ENCODE assay signal across 19 cellular contexts in the genomic region with DNA sequence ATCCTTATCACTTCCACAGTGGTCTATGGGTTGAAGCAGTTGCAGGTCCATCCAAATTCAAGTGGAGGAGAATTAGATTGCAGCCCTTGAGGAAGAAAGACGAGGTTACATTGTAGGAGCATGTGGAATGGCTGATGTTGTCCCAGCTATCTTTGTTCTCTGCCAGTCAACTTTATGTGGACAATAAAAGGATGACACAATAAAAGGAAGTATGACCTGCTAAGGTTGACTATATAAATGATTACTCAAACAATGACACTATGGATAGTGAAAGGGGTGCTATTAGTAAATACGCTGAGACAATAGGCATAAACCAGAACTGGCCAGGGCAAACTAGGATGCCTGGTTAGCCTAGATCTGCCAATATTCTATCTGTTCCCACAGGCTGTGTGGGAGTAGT. TPM values are rescaled to one million over a fixed set of nuclear protein-coding genes. Genes with fewer than 3 reads are reported as not detected.
A peak's percentile ranks its signal among the peaks of the same experiment; 100 is the strongest.
DNase-seq lines count a peak whose midpoint lies in the region; ATAC-seq, FAIRE-seq and TF ChIP-seq lines count a peak whose summit lies in the region.
"Had no signal": no experiment of that assay in that cellular context is flagged by ENCODE, and none has a peak within 500 bp of the region (broad histone marks: within the 10 kb centered on the region; RNA-seq: fewer than 3 reads in every experiment).

No MANE protein-coding gene starts in this region.

- H2AFZ ChIP-seq in PC-3 (ENCODE audit: low read length) (no peak overlapping the region), trophoblast cell (ENCODE audit: insufficient read depth, low read length, poor library complexity) (no peak overlapping the region), HepG2 (ENCODE audit: low read length) (no peak overlapping the region)
- H2AFZ ChIP-seq: GM23248 had no signal

- ATAC-seq in PC-3 (peak; percentile 43), left colon (peak; percentile 58), HepG2 (no peak)
- ATAC-seq in activated T-helper 17 cell treated with anti-CD3 and anti-CD28 coated beads, Interleukin-2, amount 50 U/mL, for 72 hours (replicated peaks): no peak
- ATAC-seq: GM12878 had no signal

- H3F3A ChIP-seq in PC-3 (ENCODE audit: low read length, unreplicated experiment): no peaks in the 10 kb centered on the region

- H3K27ac ChIP-seq in PC-3 (ENCODE audit: low read length): no peak overlapping the region
- no peak overlapping the region for H3K27ac ChIP-seq in trophoblast cell (ENCODE audit: low read depth, low read length)
- H3K27ac ChIP-seq in HepG2 (ENCODE audit: extremely low read length, insufficient read depth, low read length): no peak overlapping the region
- H3K27ac ChIP-seq: GM23248 had no signal

- peaks cover 5% of the 10 kb centered on the region; the same call in 1 of the 2 replicates for H3K27me3 ChIP-seq in PC-3 (ENCODE audit: low read length)
- H3K27me3 ChIP-seq in trophoblast cell (ENCODE audit: insufficient read depth, low read length): no peaks in the 10 kb centered on the region
- peaks cover 0 to 29% of the 10 kb centered on the region in 2 experiments; a peak in 2 of 5 replicates for H3K27me3 ChIP-seq in HepG2 (ENCODE audit: control insufficient read depth in 1 of 2, insufficient read depth in 2 of 2, low read length in 2 of 2)

- H3K18ac ChIP-seq in trophoblast cell (ENCODE audit: low read length): no peak overlapping the region

- H2BK120ac ChIP-seq in trophoblast cell (ENCODE audit: insufficient read depth, low read length, poor library complexity): no peak overlapping the region

- H3K9me3 ChIP-seq in PC-3 (ENCODE audit: low read length) (no peaks in the 10 kb centered on the region), trophoblast cell (ENCODE audit: insufficient read depth, low read depth, low read length) (no peaks in the 10 kb centered on the region), HepG2 (ENCODE audit: low read length) (no peaks in the 10 kb centered on the region)

- H2BK5ac ChIP-seq in trophoblast cell (ENCODE audit: low read depth, low read length, poor library complexity): no peak overlapping the region

- H3K4me1 ChIP-seq in PC-3 (ENCODE audit: insufficient read depth, low read length) (no peaks in the 10 kb centered on the region), trophoblast cell (ENCODE audit: control insufficient read depth in 1 of 2, insufficient read depth in 2 of 2, low read length in 2 of 2) (no peaks in the 10 kb centered on the region), HepG2 (ENCODE audit: insufficient read depth, low read length) (no peaks in the 10 kb centered on the region)

- no peak overlapping the region for H3K4me3 Mint-ChIP-seq in activated T-helper 17 cell treated with anti-CD3 and anti-CD28 coated beads, Interleukin-2, amount 50 U/mL, for 72 hours
- H3K4me3 Mint-ChIP-seq: CD4-positive, alpha-beta memory T cell had no signal

- no peaks in the 10 kb centered on the region for H3K4me1 Mint-ChIP-seq in activated T-helper 17 cell treated with anti-CD3 and anti-CD28 coated beads, Interleukin-2, amount 50 U/mL, for 72 hours
- H3K4me1 Mint-ChIP-seq: CD4-positive, alpha-beta memory T cell had no signal

- no peak for FAIRE-seq in HepG2 (lab: Jason Lieb, UNC)
- FAIRE-seq: GM12878, GM19239, H1 had no signal

- no peak overlapping the region for H3K27ac Mint-ChIP-seq in activated T-helper 17 cell treated with anti-CD3 and anti-CD28 coated beads, Interleukin-2, amount 50 U/mL, for 72 hours
- H3K27ac Mint-ChIP-seq: CD4-positive, alpha-beta memory T cell had no signal

- peak; percentile 66 for DNase-seq in LNCaP clone FGC (ENCODE audit: low read depth)
- peak; percentile 18 for DNase-seq in PC-3
- DNase-seq in left colon: no peak
- DNase-seq in trophoblast cell: no peak
- DNase-seq in HepG2 (ENCODE audit: low spot score): no peak
- DNase-seq: C1 segment of cervical spinal cord; Calu3; CD4-positive, alpha-beta memory T cell; COR-L47; DMS79; EL; GDM1; GM23248; H7; HCEC 1CT had no signal

- no peaks in the 10 kb centered on the region for H3K9me2 ChIP-seq in PC-3 (replicated peaks; ENCODE audit: low read length)

- TF ChIP-seq CTCF in LNCaP clone FGC (IDR thresholded peaks at IDR 0.05; ENCODE audit: control insufficient read depth, extremely low read depth, insufficient read depth): no peak
- no peak for TF ChIP-seq CTCF in PC-3 (conservative IDR thresholded peaks at IDR 0.05; ENCODE audit: low read depth, low read length)
- TF ChIP-seq CTCF in HepG2 (CRISPR knock-in tag; IDR thresholded peaks at IDR 0.05): no peak

- TF ChIP-seq EP300 in HepG2 (IDR thresholded peaks at IDR 0.05; ENCODE audit: low read depth in 2 of 2, low read length in 2 of 2) (no peak), HepG2 (CRISPR knock-in tag; IDR thresholded peaks at IDR 0.05; ENCODE audit: borderline replicate concordance) (no peak)

- POLR2A ChIA-PET in PC-3 (lab: Charles Lee; ENCODE audit: unreplicated experiment) (no interaction called here), HepG2 (lab: Yijun Ruan, JAX) (no interaction called here)

- H4K20me1 ChIP-seq in PC-3 (ENCODE audit: low read length) (no peaks in the 10 kb centered on the region), HepG2 (ENCODE audit: insufficient read depth, low read length) (no peaks in the 10 kb centered on the region)

- no peaks in the 10 kb centered on the region for H3K36me3 Mint-ChIP-seq in activated T-helper 17 cell treated with anti-CD3 and anti-CD28 coated beads, Interleukin-2, amount 50 U/mL, for 72 hours (ENCODE audit: low read depth)
- H3K36me3 Mint-ChIP-seq: CD4-positive, alpha-beta memory T cell had no signal

- no CpG with 5 or more reads among the region's 2 CpGs for WGBS in trophoblast cell (ENCODE audit: extremely low coverage, insufficient coverage, insufficient read length)
- WGBS in HepG2 (ENCODE audit: low lambda C conversion rate): 29% methylated on average over 2 of the region's 2 CpGs

- no peak overlapping the region for H4K8ac ChIP-seq in trophoblast cell (ENCODE audit: low read depth, low read length)

- no TSS peak for BruUV-seq in PC-3 (replicated peaks; lab: Mats Ljungman, UMichigan)
- no TSS peak for BruUV-seq in HepG2 (replicated peaks; lab: Mats Ljungman, UMichigan)

- H3K9ac ChIP-seq in PC-3 (ENCODE audit: low read length) (no peak overlapping the region), trophoblast cell (ENCODE audit: low read length) (no peak overlapping the region), HepG2 (ENCODE audit: insufficient read depth, low read depth, low read length) (no peak overlapping the region)
- H3K9ac ChIP-seq: GM23248 had no signal

- no peaks in the 10 kb centered on the region for H3K79me1 ChIP-seq in trophoblast cell (ENCODE audit: low read length)

- H3K4me2 ChIP-seq in PC-3 (ENCODE audit: low read length) (no peak overlapping the region), trophoblast cell (ENCODE audit: low read length) (no peak overlapping the region), HepG2 (ENCODE audit: low read depth, low read length) (no peak overlapping the region)

- no peaks in the 10 kb centered on the region for H3K79me2 ChIP-seq in PC-3 (ENCODE audit: low read length)
- no peaks in the 10 kb centered on the region for H3K79me2 ChIP-seq in trophoblast cell (ENCODE audit: control insufficient read depth, insufficient read depth, low read length, poor library complexity)
- no peaks in the 10 kb centered on the region for H3K79me2 ChIP-seq in HepG2 (ENCODE audit: insufficient read depth, low read length)

- H3K23ac ChIP-seq in trophoblast cell (ENCODE audit: low read length): no peak overlapping the region

- no peak overlapping the region for H2AK5ac ChIP-seq in trophoblast cell (ENCODE audit: low read length)

- CTCF ChIA-PET in PC-3 (lab: Charles Lee) (no interaction called here), HepG2 (lab: Yijun Ruan, JAX; ENCODE audit: low intra/inter-chr PET ratio, low total read pairs) (no interaction called here)

- H2BK12ac ChIP-seq in trophoblast cell (ENCODE audit: low read length): no peak overlapping the region

- TF ChIP-seq RAD21 in HepG2 (CRISPR knock-in tag; IDR thresholded peaks at IDR 0.05): no peak

- H3K9me3 Mint-ChIP-seq in activated T-helper 17 cell treated with anti-CD3 and anti-CD28 coated beads, Interleukin-2, amount 50 U/mL, for 72 hours: no peaks in the 10 kb centered on the region

- intact Hi-C loops in PC-3 (cut with micrococcal nuclease): no loop called here
- intact Hi-C loops in left colon (cut with DNase I, micrococcal nuclease): no loop called here
- intact Hi-C loops in HepG2 (cut with micrococcal nuclease; ENCODE audit: unreplicated experiment): no loop called here

- no peaks in the 10 kb centered on the region for H3K36me3 ChIP-seq in PC-3 (ENCODE audit: low read depth, low read length)
- no peaks in the 10 kb centered on the region for H3K36me3 ChIP-seq in trophoblast cell (ENCODE audit: control insufficient read depth in 1 of 2, insufficient read depth in 2 of 2, low read length in 2 of 2)
- no peaks in the 10 kb centered on the region for H3K36me3 ChIP-seq in HepG2 (replicated peaks in 1 of 2; ENCODE audit: control insufficient read depth in 1 of 2, insufficient read depth in 2 of 2, low read length in 2 of 2)

- in situ Hi-C loops in HepG2 (cut with HindIII; ENCODE audit: extremely low pct_ligation_motif_present, low pct_unique_long_range_greater_than_20kb): no loop called here

- H3K4ac ChIP-seq in trophoblast cell (ENCODE audit: low read depth, low read length): no peak overlapping the region

- no peak overlapping the region for H4K12ac ChIP-seq in trophoblast cell (ENCODE audit: low read depth, low read length)

- TF ChIP-seq POLR2A in HepG2 (IDR thresholded peaks at IDR 0.05; ENCODE audit: insufficient read depth in 1 of 2, low read depth in 2 of 2, low read length in 2 of 2): no peak

- peaks cover 24% of the 10 kb centered on the region for H3K27me3 Mint-ChIP-seq in activated T-helper 17 cell treated with anti-CD3 and anti-CD28 coated beads, Interleukin-2, amount 50 U/mL, for 72 hours

- H3K4me3 ChIP-seq in LNCaP clone FGC (ENCODE audit: low read depth, low read length) (no peak overlapping the region), PC-3 (ENCODE audit: low read length) (no peak overlapping the region), trophoblast cell (ENCODE audit: low read depth, low read length) (no peak overlapping the region), HepG2 (replicated peaks in 1 of 3; ENCODE audit: insufficient read depth in 1 of 3, low read depth in 2 of 3, low read length in 3 of 3) (no peak overlapping the region)
- H3K4me3 ChIP-seq: GM12878, GM23248 had no signal

- H3K14ac ChIP-seq in trophoblast cell (ENCODE audit: low read length): no peak overlapping the region

- no peak overlapping the region for H4K91ac ChIP-seq in trophoblast cell (ENCODE audit: low read depth, low read length)

RNA-seq across cellular contexts. Expression of a gene that starts 12.8 kb away (rescaled TPM):
- 4.2 and 5.8 TPM in 2 replicates for total RNA-seq in PC-3 (2014; rRNA removed)
- 1 to 10 TPM; 2.5 to 3.3 TPM for total RNA-seq in left colon
- 7.8 and 8.5 TPM in 2 replicates for polyA plus RNA-seq in trophoblast cell (2013)
- under 1 TPM in 1 of 2 donors, not detected in 1; 0.04 TPM for total RNA-seq in activated T-helper 17 cell treated with anti-CD3 and anti-CD28 coated beads, Interleukin-2, amount 50 U/mL, for 72 hours
- total RNA-seq in HepG2 (2016; rRNA removed; fragmentation: Illumina TruSeq; extraction: Trizol): 0.06 and 0.07 TPM in 2 replicates
- not detected in 2 replicates for total RNA-seq in HepG2 (2016; cell fraction: cytosol; rRNA removed; fragmentation: Illumina TruSeq; extraction: Trizol; ENCODE audit: low read depth)
- total RNA-seq in HepG2 (2016; cell fraction: insoluble cytoplasmic fraction; rRNA removed; fragmentation: Illumina TruSeq; extraction: Trizol): 0.03 and 0.09 TPM in 2 replicates
- total RNA-seq in HepG2 (2016; cell fraction: membrane; rRNA removed; fragmentation: Illumina TruSeq; extraction: Trizol): 0.03 and 0.19 TPM in 2 replicates
- 0.16 and 0.25 TPM in 2 replicates for total RNA-seq in HepG2 (2016; cell fraction: nucleus; rRNA removed; fragmentation: Illumina TruSeq; extraction: Trizol)
- 0.05 and 0.07 TPM in 2 replicates for polyA plus RNA-seq in HepG2 (2011; rRNA removed)
- 0.08 and 0.17 TPM in 2 replicates for polyA plus RNA-seq in HepG2 (2011; cell fraction: cytosol; rRNA removed)
- 0.24 and 0.35 TPM in 2 replicates for polyA plus RNA-seq in HepG2 (2011; cell fraction: nucleus; rRNA removed)
- polyA plus RNA-seq in HepG2 (2012): 0.03 and 0.04 TPM in 2 replicates
- polyA plus RNA-seq in HepG2 (2016; cell fraction: cytosol; fragmentation: Illumina TruSeq; extraction: Trizol; ENCODE audit: low read depth): 0.02 and 0.08 TPM in 2 replicates
- polyA plus RNA-seq in HepG2 (2016; cell fraction: insoluble cytoplasmic fraction; fragmentation: Illumina TruSeq; extraction: Trizol; ENCODE audit: low read depth): 0.08 and 0.09 TPM in 2 replicates
- polyA plus RNA-seq in HepG2 (2016; cell fraction: membrane; fragmentation: Illumina TruSeq; extraction: Trizol; ENCODE audit: low read depth): 0.08 and 0.14 TPM in 2 replicates
- 0.11 and 0.51 TPM in 2 replicates for polyA plus RNA-seq in HepG2 (2016; cell fraction: nucleus; fragmentation: Illumina TruSeq; extraction: Trizol; ENCODE audit: insufficient read depth, low read depth)
- polyA minus RNA-seq in HepG2 (2011; rRNA and poly(A)+ RNA removed; ENCODE audit: low replicate concordance): 0.32 and 0.61 TPM in 2 replicates
- 0.10 TPM in 1 of 2 replicates, not detected in the other for polyA minus RNA-seq in HepG2 (2011; cell fraction: cytosol; rRNA and poly(A)+ RNA removed)
- 0.13 and 0.25 TPM in 2 replicates for polyA minus RNA-seq in HepG2 (2011; cell fraction: nucleus; rRNA and poly(A)+ RNA removed)

Comparison
In these comparisons a context has a peak if more than half of its experiments do, and no peak if none do; other contexts are left out.
1. DNase-seq: peak in LNCaP clone FGC (single experiment) and PC-3 (single experiment); none in left colon (0 of 2), trophoblast cell (0 of 2) and HepG2 (single experiment).
2. ATAC-seq: peak in PC-3 (single experiment) and left colon (single experiment); none in activated T-helper 17 cell treated with anti-CD3 and anti-CD28 coated beads, Interleukin-2, amount 50 U/mL, for 72 hours (single experiment) and HepG2 (single experiment).